11 cellular contexts compared by ENCODE assay signal in genomic region chr7:41882745-41883527, GRCh38.
DNase-seq lines count a peak whose midpoint lies in the region; ATAC-seq, FAIRE-seq and TF ChIP-seq lines count a peak whose summit lies in the region.
"Had no signal": no experiment of that assay in that cellular context is flagged by ENCODE, and none has a peak within 500 bp of the region (broad histone marks: within the 10 kb centered on the region; RNA-seq: fewer than 3 reads in every experiment).

No MANE protein-coding gene starts in this region.

- H3K27me3 Mint-ChIP-seq in CD14-positive monocyte (ENCODE audit: low read depth in 3 of 3): peaks cover 0 to 8% (median 2%) of the 10 kb centered on the region in 3 donors
- no peaks in the 10 kb centered on the region for H3K27me3 Mint-ChIP-seq in activated naive CD4-positive, alpha-beta T cell treated with anti-CD3 and anti-CD28 coated beads, Interleukin-2, amount 50 U/mL, for 24 hours

- DNase-seq in CD14-positive monocyte (ENCODE audit: low spot score): no peak
- DNase-seq in GM19239 (ENCODE audit: insufficient read length, low spot score): peak; percentile 25
- no peak for DNase-seq in ascending aorta (ENCODE audit: low spot score in 2 of 2)
- no peak for DNase-seq in activated CD4-positive, CD25-positive, alpha-beta regulatory T cell treated with anti-CD3 and anti-CD28 coated beads, Interleukin-2, amount 50 U/mL, for 72 hours
- DNase-seq in NCI-H748 (lab: John Stamatoyannopoulos, UW; ENCODE audit: unreplicated experiment): no peak
- no peak for DNase-seq in NCI-H510A treated with DMSO at 0.1 percent for 48 hours (lab: John Stamatoyannopoulos, UW)
- DNase-seq: COR-L47, NCI-H1048 had no signal

- H3K9me3 Mint-ChIP-seq in CD14-positive monocyte: peaks cover 0 to 2% (median 0%) of the 10 kb centered on the region in 7 donors
- H3K9me3 Mint-ChIP-seq in activated naive CD4-positive, alpha-beta T cell treated with anti-CD3 and anti-CD28 coated beads, Interleukin-2, amount 50 U/mL, for 24 hours: peaks cover 6% of the 10 kb centered on the region

- peaks cover 0 to 22% of the 10 kb centered on the region in 2 donors for H3K4me1 ChIP-seq in ascending aorta

- no peaks in the 10 kb centered on the region for H3K27me3 ChIP-seq in ascending aorta

- no peaks in the 10 kb centered on the region for H3K9me3 ChIP-seq in ascending aorta

- H3K27ac ChIP-seq in ascending aorta: no peak overlapping the region
- H3K27ac ChIP-seq: SK-N-MC had no signal

- no peaks in the 10 kb centered on the region for H3K36me3 ChIP-seq in ascending aorta

- TF ChIP-seq CTCF in CD14-positive monocyte (IDR thresholded peaks at IDR 0.05) (no peak), ascending aorta (IDR thresholded peaks at IDR 0.05) (no peak)

- intact Hi-C loops in CD14-positive monocyte (cut with micrococcal nuclease) (loop anchor here (5.0 to 10.0 kb wide), 4 partner anchors 48 to 1618 kb away; partner anchors contain the start of gene INHBA (in 1 of the 2)), ascending aorta (cut with DNase I) (no loop called here)

- H3K36me3 Mint-ChIP-seq in CD14-positive monocyte: peaks cover 0 to 3% of the 10 kb centered on the region in 2 donors
- peaks cover 10% of the 10 kb centered on the region for H3K36me3 Mint-ChIP-seq in activated naive CD4-positive, alpha-beta T cell treated with anti-CD3 and anti-CD28 coated beads, Interleukin-2, amount 50 U/mL, for 24 hours

- no peak overlapping the region for H3K4me3 ChIP-seq in ascending aorta
- H3K4me3 ChIP-seq: SK-N-MC had no signal

- H3K4me1 Mint-ChIP-seq in CD14-positive monocyte: peaks cover 66% of the 10 kb centered on the region
- peaks cover 38% of the 10 kb centered on the region for H3K4me1 Mint-ChIP-seq in activated naive CD4-positive, alpha-beta T cell treated with anti-CD3 and anti-CD28 coated beads, Interleukin-2, amount 50 U/mL, for 24 hours

- FAIRE-seq in GM19239 (lab: Jason Lieb, UNC): peak; percentile 98

- H3K4me3 Mint-ChIP-seq in CD14-positive monocyte: peak overlapping the region in 1 of 2 donors; percentile 83
- H3K4me3 Mint-ChIP-seq in activated naive CD4-positive, alpha-beta T cell treated with anti-CD3 and anti-CD28 coated beads, Interleukin-2, amount 50 U/mL, for 24 hours: peak overlapping the region; percentile 90

- peak; percentile 26 for ATAC-seq in HG03045 (IDR thresholded peaks at IDR 0.05; ENCODE audit: unreplicated experiment)

- H3K27ac Mint-ChIP-seq in CD14-positive monocyte: peak overlapping the region; percentile 95 to 98 (median 97)
- H3K27ac Mint-ChIP-seq in activated naive CD4-positive, alpha-beta T cell treated with anti-CD3 and anti-CD28 coated beads, Interleukin-2, amount 50 U/mL, for 24 hours: no peak overlapping the region
